Comparison of ENCODE assay signal across 27 cellular contexts in genomic region chr16:57032931-57033330, GRCh38. TPM values are rescaled to one million over a fixed set of nuclear protein-coding genes. Genes with fewer than 3 reads are reported as not detected.
DNase-seq lines count a peak whose midpoint lies in the region; ATAC-seq, FAIRE-seq and TF ChIP-seq lines count a peak whose summit lies in the region.
"Had no signal": no experiment of that assay in that cellular context is flagged by ENCODE, and none has a peak within 500 bp of the region (broad histone marks: within the 10 kb centered on the region; RNA-seq: fewer than 3 reads in every experiment).

No MANE protein-coding gene starts in this region.

- peaks cover 30% of the 10 kb centered on the region for H3K36me3 Mint-ChIP-seq in activated naive CD4-positive, alpha-beta T cell treated with anti-CD3 and anti-CD28 coated beads, Interleukin-2, amount 50 U/mL, for 24 hours
- peaks cover 87% of the 10 kb centered on the region for H3K36me3 Mint-ChIP-seq in activated CD8-positive, alpha-beta T cell treated with anti-CD3 and anti-CD28 coated beads, Interleukin-2, amount 10 ng/mL, durations not matched to agents 7 days and 5 days (ENCODE audit: low read depth)
- H3K36me3 Mint-ChIP-seq in glutamatergic neuron (ENCODE audit: unreplicated experiment): no peaks in the 10 kb centered on the region
- H3K36me3 Mint-ChIP-seq: type B pancreatic cell had no signal

- no peak overlapping the region for H2BK20ac ChIP-seq in H1 (ENCODE audit: low read length)

- H3K9me3 ChIP-seq in H1 (ENCODE audit: insufficient read depth in 2 of 2, low read depth in 1 of 2, low read length in 1 of 2) (no peaks in the 10 kb centered on the region), SK-N-SH (no peaks in the 10 kb centered on the region), colonic mucosa (no peaks in the 10 kb centered on the region)
- H3K9me3 ChIP-seq: A549, heart right ventricle, prostate gland, sigmoid colon, SJSA1 had no signal

- H3K27ac ChIP-seq in H1 (ENCODE audit: low read depth, low read length) (no peak overlapping the region), SK-N-SH (ENCODE audit: low read depth in 2 of 2, low read length in 1 of 2) (no peak overlapping the region), colonic mucosa (no peak overlapping the region)
- H3K27ac ChIP-seq: A549, heart right ventricle, prostate gland, sigmoid colon, SJSA1 had no signal

- no peak overlapping the region for H4K91ac ChIP-seq in H1 (replicated peaks; ENCODE audit: insufficient read length, low read length)

- H3K79me1 ChIP-seq in H1 (ENCODE audit: low read depth, low read length): no peaks in the 10 kb centered on the region

- H3K4ac ChIP-seq in H1 (replicated peaks; ENCODE audit: insufficient read length, low read depth, low read length): no peak overlapping the region

- H2BK15ac ChIP-seq in H1 (ENCODE audit: low read length): no peak overlapping the region

- no peak overlapping the region for H3K18ac ChIP-seq in H1 (ENCODE audit: extremely low read depth, low read length)

- H3K27ac Mint-ChIP-seq in activated naive CD4-positive, alpha-beta T cell treated with anti-CD3 and anti-CD28 coated beads, Interleukin-2, amount 50 U/mL, for 24 hours: peak overlapping the region; percentile 83
- peak overlapping the region; percentile 49 for H3K27ac Mint-ChIP-seq in activated CD8-positive, alpha-beta T cell treated with anti-CD3 and anti-CD28 coated beads, Interleukin-2, amount 10 ng/mL, durations not matched to agents 7 days and 5 days
- no peak overlapping the region for H3K27ac Mint-ChIP-seq in glutamatergic neuron (ENCODE audit: unreplicated experiment)
- H3K27ac Mint-ChIP-seq: type B pancreatic cell had no signal

- no peak overlapping the region for H2BK5ac ChIP-seq in H1 (ENCODE audit: low read depth, low read length)

- TF ChIP-seq POLR2A in H1 (IDR thresholded peaks at IDR 0.05; ENCODE audit: control extremely low read depth in 1 of 2, low read depth in 2 of 2, low read length in 2 of 2): no peak

- H3K4me1 ChIP-seq in H1 (replicated peaks in 1 of 4; ENCODE audit: control insufficient read depth in 3 of 4, insufficient read depth in 4 of 4, low read length in 3 of 4): no peaks in the 10 kb centered on the region
- no peaks in the 10 kb centered on the region for H3K4me1 ChIP-seq in SK-N-SH (ENCODE audit: control insufficient read depth in 1 of 2, insufficient read depth in 2 of 2, low read depth in 1 of 2, low read length in 1 of 2)
- H3K4me1 ChIP-seq in colonic mucosa: no peaks in the 10 kb centered on the region
- H3K4me1 ChIP-seq: A549, prostate gland, sigmoid colon, SJSA1 had no signal

- H2AFZ ChIP-seq in H1 (ENCODE audit: low read length) (no peak overlapping the region), SK-N-SH (ENCODE audit: low read depth) (no peak overlapping the region)

- no peak for ATAC-seq in activated CD8-positive, alpha-beta T cell treated with anti-CD3 and anti-CD28 coated beads, Interleukin-2, amount 10 ng/mL, durations not matched to agents 7 days and 5 days
- ATAC-seq: A549, heart right ventricle had no signal

- H3K4me1 Mint-ChIP-seq in activated naive CD4-positive, alpha-beta T cell treated with anti-CD3 and anti-CD28 coated beads, Interleukin-2, amount 50 U/mL, for 24 hours: peaks cover 59% of the 10 kb centered on the region
- peaks cover 77% of the 10 kb centered on the region for H3K4me1 Mint-ChIP-seq in activated CD8-positive, alpha-beta T cell treated with anti-CD3 and anti-CD28 coated beads, Interleukin-2, amount 10 ng/mL, durations not matched to agents 7 days and 5 days (ENCODE audit: low read depth)
- H3K4me1 Mint-ChIP-seq in glutamatergic neuron (ENCODE audit: low read depth, unreplicated experiment): no peaks in the 10 kb centered on the region

- CTCF ChIA-PET in activated CD8-positive, alpha-beta T cell treated with anti-CD3 and anti-CD28 coated beads, Interleukin-2, amount 10 ng/mL, durations not matched to agents 7 days and 5 days (lab: Charles Lee): interaction anchor here (1.2 to 1.3 kb wide), 2 partner anchors 9 to 11 kb away, joined by 3 to 4 read pairs; no protein-coding TSS in a partner anchor
- CTCF ChIA-PET in H1 (lab: Charles Lee; ENCODE audit: partially characterized antibody) (interaction anchor here (0.7 to 3.1 kb wide), 8 partner anchors 13 to 168 kb away, joined by 3 to 13 read pairs (median 3); partner anchors contain the start of gene SLC12A3), SK-N-SH (lab: Yijun Ruan, JAX) (interaction anchor here (2.0 kb wide), 1 partner anchor 9 kb away, joined by 7 read pairs; no protein-coding TSS in a partner anchor)

- H4K20me1 ChIP-seq in H1 (replicated peaks in 1 of 2; ENCODE audit: control insufficient read depth in 1 of 2, insufficient read depth in 2 of 2, low read length in 2 of 2) (peaks cover 0 to 4% of the 10 kb centered on the region in 2 experiments), SK-N-SH (ENCODE audit: insufficient read depth) (no peaks in the 10 kb centered on the region)

- POLR2A ChIA-PET in activated CD8-positive, alpha-beta T cell treated with anti-CD3 and anti-CD28 coated beads, Interleukin-2, amount 10 ng/mL, durations not matched to agents 7 days and 5 days (lab: Charles Lee): interaction anchor here (0.7 to 2.1 kb wide), 6 partner anchors 9 to 72 kb away, joined by 3 to 8 read pairs (median 4); partner anchors contain the start of gene NLRC5
- POLR2A ChIA-PET in H1 (lab: Charles Lee; ENCODE audit: partially characterized antibody) (no interaction called here), SK-N-SH (lab: Yijun Ruan, JAX) (no interaction called here)

- no peak overlapping the region for H3K14ac ChIP-seq in H1 (ENCODE audit: insufficient read length)

- intact Hi-C loops in colonic mucosa (cut with DNase I): loop anchor here (10.0 kb wide), 1 partner anchor 168 kb away; the partner anchor contains the start of gene SLC12A3

- no peak overlapping the region for H2AK5ac ChIP-seq in H1 (ENCODE audit: low read depth, low read length)

- no peaks in the 10 kb centered on the region for H3K9me3 Mint-ChIP-seq in activated naive CD4-positive, alpha-beta T cell treated with anti-CD3 and anti-CD28 coated beads, Interleukin-2, amount 50 U/mL, for 24 hours
- no peaks in the 10 kb centered on the region for H3K9me3 Mint-ChIP-seq in activated CD8-positive, alpha-beta T cell treated with anti-CD3 and anti-CD28 coated beads, Interleukin-2, amount 10 ng/mL, durations not matched to agents 7 days and 5 days (ENCODE audit: insufficient read depth)
- H3K9me3 Mint-ChIP-seq in glutamatergic neuron (ENCODE audit: unreplicated experiment): no peaks in the 10 kb centered on the region
- H3K9me3 Mint-ChIP-seq: H9, type B pancreatic cell had no signal

- no peak for TF ChIP-seq CTCF in H1 (IDR thresholded peaks at IDR 0.05; ENCODE audit: control extremely low read depth in 1 of 3, insufficient read depth in 1 of 3, low read depth in 1 of 3, low read length in 3 of 3)
- TF ChIP-seq CTCF in SK-N-SH (IDR thresholded peaks at IDR 0.05): no peak
- TF ChIP-seq CTCF in glutamatergic neuron (IDR thresholded peaks at IDR 0.05; ENCODE audit: partially characterized antibody, unreplicated experiment): no peak
- no peak for TF ChIP-seq CTCF in colonic mucosa (IDR thresholded peaks at IDR 0.05)

- H3K79me2 ChIP-seq in H1 (ENCODE audit: control insufficient read depth in 1 of 2, insufficient read depth in 2 of 2, low read length in 2 of 2) (no peaks in the 10 kb centered on the region), SK-N-SH (ENCODE audit: insufficient read depth) (no peaks in the 10 kb centered on the region)

- no peak overlapping the region for H2BK120ac ChIP-seq in H1 (replicated peaks; ENCODE audit: low read depth, low read length)

- WGBS in H1 (ENCODE audit: extremely low coverage in 1 of 2, insufficient coverage in 1 of 2, insufficient read length in 1 of 2, insufficient replicate concordance in 2 of 2, low coverage in 1 of 2, low lambda C conversion rate in 2 of 2, missing lambda C conversion rate in 1 of 2), 2 experiments: 84% methylated on average over 5 of the region's 5 CpGs; no CpG with 5 or more reads in 1 of the 2 experiments
- WGBS in SK-N-SH (ENCODE audit: low lambda C conversion rate): 76% methylated on average over 5 of the region's 5 CpGs

- H4K5ac ChIP-seq in H1 (ENCODE audit: insufficient read length, low read depth, low read length): no peak overlapping the region

- no peak overlapping the region for H3K23ac ChIP-seq in H1 (ENCODE audit: insufficient read length)

- H3K27me3 Mint-ChIP-seq in activated naive CD4-positive, alpha-beta T cell treated with anti-CD3 and anti-CD28 coated beads, Interleukin-2, amount 50 U/mL, for 24 hours: no peaks in the 10 kb centered on the region
- H3K27me3 Mint-ChIP-seq in activated CD8-positive, alpha-beta T cell treated with anti-CD3 and anti-CD28 coated beads, Interleukin-2, amount 10 ng/mL, durations not matched to agents 7 days and 5 days (ENCODE audit: low read depth): no peaks in the 10 kb centered on the region
- peaks cover 5% of the 10 kb centered on the region for H3K27me3 Mint-ChIP-seq in glutamatergic neuron (ENCODE audit: unreplicated experiment)

- H3K9ac ChIP-seq in H1 (replicated peaks in 1 of 4; ENCODE audit: extremely low read depth in 1 of 4, low read depth in 3 of 4, low read length in 3 of 4) (no peak overlapping the region), SK-N-SH (no peak overlapping the region), colonic mucosa (ENCODE audit: low read depth in 2 of 2, low read length in 2 of 2) (no peak overlapping the region)

- H3F3A ChIP-seq in SK-N-SH (replicated peaks; ENCODE audit: insufficient read depth): no peaks in the 10 kb centered on the region

- peak overlapping the region; percentile 36; the same call in 1 of the 2 replicates for H4K8ac ChIP-seq in H1 (ENCODE audit: extremely low read depth, insufficient read depth, low read length)

- H3K36me3 ChIP-seq in H1 (ENCODE audit: control insufficient read depth in 2 of 4, insufficient read depth in 4 of 4, low read length in 3 of 4) (no peaks in the 10 kb centered on the region), SK-N-SH (replicated peaks in 1 of 2; ENCODE audit: control insufficient read depth in 1 of 2, insufficient read depth in 2 of 2, low read length in 1 of 2) (no peaks in the 10 kb centered on the region), colonic mucosa (no peaks in the 10 kb centered on the region)
- H3K36me3 ChIP-seq: prostate gland had no signal

- no peak overlapping the region for H2BK12ac ChIP-seq in H1 (ENCODE audit: low read depth, low read length)

- TF ChIP-seq EP300 in H1 (IDR thresholded peaks at IDR 0.05; ENCODE audit: borderline replicate concordance in 1 of 2, low read depth in 2 of 2, low read length in 2 of 2) (no peak), SK-N-SH (IDR thresholded peaks at IDR 0.05; ENCODE audit: borderline replicate concordance in 1 of 2, low read depth in 1 of 2, low read length in 1 of 2) (no peak)

- H3K4me3 ChIP-seq in H1 (ENCODE audit: extremely low read depth in 1 of 4, insufficient read depth in 2 of 4, low read depth in 3 of 4, low read length in 4 of 4): no peak overlapping the region
- no peak overlapping the region for H3K4me3 ChIP-seq in SK-N-SH (ENCODE audit: low read depth in 2 of 2, low read length in 1 of 2)
- no peak overlapping the region for H3K4me3 ChIP-seq in colonic mucosa
- H3K4me3 ChIP-seq: A549, heart right ventricle, prostate gland, sigmoid colon, SJSA1 had no signal

- DNase-seq in activated naive CD4-positive, alpha-beta T cell (lab: John Stamatoyannopoulos, UW): no peak
- no peak for DNase-seq in activated CD8-positive, alpha-beta T cell treated with anti-CD3 and anti-CD28 coated beads, Interleukin-2, amount 10 ng/mL, durations not matched to agents 7 days and 5 days
- no peak for DNase-seq in H1 (ENCODE audit: low read depth in 1 of 2, low spot score in 2 of 2)
- DNase-seq in SK-N-SH: no peak
- DNase-seq in glutamatergic neuron: no peak
- no peak for DNase-seq in colonic mucosa
- no peak for DNase-seq in urothelium cell line (ENCODE audit: low spot score)
- DNase-seq: activated CD4-positive, alpha-beta T cell treated with anti-CD3 and anti-CD28 coated beads for 48 hours; activated CD8-positive, alpha-beta memory T cell treated with anti-CD3 and anti-CD28 coated beads, Interleukin-2, amount 50 U/mL, for 48 hours; activated effector memory CD4-positive, alpha-beta T cell treated with Interleukin-2 at 50 U/mL for 16 hours; effector CD4-positive, alpha-beta T cell; EL; erythroblast; H9; heart right ventricle; Kasumi-1; NCI-H1694 treated with DMSO at 0.1 percent for 48 hours; NCI-H69; sigmoid colon; T-helper 2 cell had no signal

- TF ChIP-seq RAD21 in H1 (IDR thresholded peaks at IDR 0.05 in 1 of 2, conservative IDR thresholded peaks at IDR 0.05 in 1 of 2; ENCODE audit: low read depth in 2 of 2, low read length in 2 of 2): no peak
- no peak for TF ChIP-seq RAD21 in SK-N-SH (IDR thresholded peaks at IDR 0.05; ENCODE audit: low read length)

- no peaks in the 10 kb centered on the region for H3K9me2 ChIP-seq in SK-N-SH

- no peak overlapping the region for H3K4me3 Mint-ChIP-seq in activated naive CD4-positive, alpha-beta T cell treated with anti-CD3 and anti-CD28 coated beads, Interleukin-2, amount 50 U/mL, for 24 hours
- no peak overlapping the region for H3K4me3 Mint-ChIP-seq in activated CD8-positive, alpha-beta T cell treated with anti-CD3 and anti-CD28 coated beads, Interleukin-2, amount 10 ng/mL, durations not matched to agents 7 days and 5 days
- H3K4me3 Mint-ChIP-seq in glutamatergic neuron (ENCODE audit: unreplicated experiment): no peak overlapping the region
- H3K4me3 Mint-ChIP-seq: H9, type B pancreatic cell had no signal

- H3K23me2 ChIP-seq in H1 (ENCODE audit: low read depth, low read length): peaks cover 6% of the 10 kb centered on the region; the same call in 1 of the 2 replicates

- FAIRE-seq in H1 (lab: Jason Lieb, UNC) (no peak), urothelium cell line (lab: Jason Lieb, UNC) (no peak)
- FAIRE-seq: A549, D721Med, RCC 7860 had no signal

- no peak overlapping the region for H3K56ac ChIP-seq in H1 (replicated peaks; ENCODE audit: insufficient read length, low read depth, low read length)

- H3K27me3 ChIP-seq in H1 (replicated peaks in 1 of 4; ENCODE audit: control insufficient read depth in 3 of 4, extremely low read depth in 1 of 4, insufficient read depth in 3 of 4, low read length in 3 of 4) (no peaks in the 10 kb centered on the region), SK-N-SH (ENCODE audit: insufficient read depth) (no peaks in the 10 kb centered on the region), colonic mucosa (no peaks in the 10 kb centered on the region)
- H3K27me3 ChIP-seq: heart right ventricle, sigmoid colon, SJSA1 had no signal

- H3K4me2 ChIP-seq in H1 (ENCODE audit: insufficient read depth in 1 of 2, low read depth in 2 of 2, low read length in 2 of 2): no peak overlapping the region
- no peak overlapping the region for H3K4me2 ChIP-seq in SK-N-SH
- H3K4me2 ChIP-seq: A549 had no signal

RNA-seq across cellular contexts. Expression of gene NLRC5, which starts 43.6 kb away (rescaled TPM):
- 100 to 1,000 TPM; 280 to 291 TPM for total RNA-seq in activated CD8-positive, alpha-beta T cell treated with anti-CD3 and anti-CD28 coated beads, Interleukin-2, amount 10 ng/mL, durations not matched to agents 7 days and 5 days
- 2.8 and 3.2 TPM in 2 replicates for total RNA-seq in H1 (2021; fragmentation: NEBNext Ultra II Directional; extraction: Animal tissue kit (Norgen Biotek cat#: 25700))
- 2.0 and 2.2 TPM in 2 replicates for polyA plus RNA-seq in H1 (2011; rRNA removed)
- 1.8 TPM for polyA plus RNA-seq in H1 (2011; cell fraction: cytosol; rRNA removed)
- polyA plus RNA-seq in H1 (2011; cell fraction: nucleus; rRNA removed): 8.8 TPM
- 0.97 to 4.4 TPM (median 2.8 TPM) in 4 replicates for polyA plus RNA-seq in H1 (2012, experiment 1 of 2)
- polyA plus RNA-seq in H1 (2012, experiment 2 of 2): 1.3 TPM
- polyA plus RNA-seq in H1 (2013, experiment 1 of 2): 1.3 TPM
- 1.1 TPM for polyA plus RNA-seq in H1 (2013, experiment 2 of 2)
- 4.4 and 5.0 TPM in 2 replicates for polyA minus RNA-seq in H1 (2011; rRNA and poly(A)+ RNA removed)
- 2.4 TPM for polyA minus RNA-seq in H1 (2011; cell fraction: cytosol; rRNA and poly(A)+ RNA removed)
- 10.5 TPM for polyA minus RNA-seq in H1 (2011; cell fraction: nucleus; rRNA and poly(A)+ RNA removed)
- polyA plus RNA-seq in SK-N-SH (2012; rRNA removed): 6.5 and 7.8 TPM in 2 replicates
- 2.3 and 2.9 TPM in 2 replicates for polyA plus RNA-seq in SK-N-SH (2012; cell fraction: cytosol; rRNA removed)
- 32.3 and 33.4 TPM in 2 replicates for polyA plus RNA-seq in SK-N-SH (2012; cell fraction: nucleus; rRNA removed)
- 1.5 TPM for total RNA-seq in glutamatergic neuron (ENCODE audit: unreplicated experiment)
- 10 to 100 TPM; 78.1 to 79.7 TPM for total RNA-seq in colonic mucosa

RNA-seq across cellular contexts. Expression of gene CPNE2, which starts 59.5 kb away (rescaled TPM):
- 10 to 100 TPM; 11.3 to 12.5 TPM for total RNA-seq in activated CD8-positive, alpha-beta T cell treated with anti-CD3 and anti-CD28 coated beads, Interleukin-2, amount 10 ng/mL, durations not matched to agents 7 days and 5 days
- 10.6 and 11.6 TPM in 2 replicates for total RNA-seq in H1 (2021; fragmentation: NEBNext Ultra II Directional; extraction: Animal tissue kit (Norgen Biotek cat#: 25700))
- polyA plus RNA-seq in H1 (2011; rRNA removed) (38.0 and 39.5 TPM in 2 replicates), SK-N-SH (2012; rRNA removed) (63.8 and 73.0 TPM in 2 replicates)
- 23.2 TPM for polyA plus RNA-seq in H1 (2011; cell fraction: cytosol; rRNA removed)
- 22.3 TPM for polyA plus RNA-seq in H1 (2011; cell fraction: nucleus; rRNA removed)
- polyA plus RNA-seq in H1 (2012, experiment 1 of 2): 11.1 to 18.8 TPM (median 16.3 TPM) in 4 replicates
- polyA plus RNA-seq in H1 (2012, experiment 2 of 2): 20.5 TPM
- 26.2 TPM for polyA plus RNA-seq in H1 (2013, experiment 1 of 2)
- 24.6 TPM for polyA plus RNA-seq in H1 (2013, experiment 2 of 2)
- polyA minus RNA-seq in H1 (2011; rRNA and poly(A)+ RNA removed): 16.1 and 18.7 TPM in 2 replicates
- polyA minus RNA-seq in H1 (2011; cell fraction: cytosol; rRNA and poly(A)+ RNA removed): 11.2 TPM
- polyA minus RNA-seq in H1 (2011; cell fraction: nucleus; rRNA and poly(A)+ RNA removed): 9.8 TPM
- 34.3 and 56.3 TPM in 2 replicates for polyA plus RNA-seq in SK-N-SH (2012; cell fraction: cytosol; rRNA removed)
- polyA plus RNA-seq in SK-N-SH (2012; cell fraction: nucleus; rRNA removed): 34.7 and 38.7 TPM in 2 replicates
- total RNA-seq in glutamatergic neuron (ENCODE audit: unreplicated experiment) (3.4 TPM), colonic mucosa (10 to 100 TPM; 38.6 to 53.3 TPM)

Comparison
In these comparisons a context has a peak if more than half of its experiments do, and no peak if none do; other contexts are left out.
1. RNA of gene NLRC5, which starts 43.6 kb away (total RNA-seq): 280 to 291 TPM in activated CD8-positive, alpha-beta T cell treated with anti-CD3 and anti-CD28 coated beads, Interleukin-2, amount 10 ng/mL, durations not matched to agents 7 days and 5 days and 78.1 to 79.7 TPM in colonic mucosa; 2.8 to 3.2 TPM in H1 and 1.5 TPM in glutamatergic neuron (single experiment); every median in the first group is over 10 times any median in the second.